In genomic region chr1:103337779-103338178, GRCh38 we compare ENCODE assay signal across 21 cellular contexts.
"Had no signal": no experiment of that assay in that cellular context is flagged by ENCODE, and none has a peak within 500 bp of the region (broad histone marks: within the 10 kb centered on the region; RNA-seq: fewer than 3 reads in every experiment).

No MANE protein-coding gene starts in this region.

- H3K4me3 ChIP-seq: breast epithelium, heart right ventricle, skin epidermis, uterus had no signal

- H3K4me1 ChIP-seq: breast epithelium, foreskin keratinocyte, heart right ventricle, uterus had no signal

- FAIRE-seq: TTC549 had no signal

- H3K27me3 ChIP-seq: breast epithelium, foreskin keratinocyte, heart right ventricle, uterus had no signal

- H3K27ac ChIP-seq: breast epithelium, foreskin keratinocyte, heart right ventricle, skin epidermis, uterus, VCaP had no signal

- DNase-seq: activated CD4-positive, alpha-beta T cell treated with anti-CD3 and anti-CD28 coated beads for 4 hours; activated CD4-positive, alpha-beta T cell treated with anti-CD3 and anti-CD28 coated beads, Interleukin-2, amount 50 U/mL, for 4 hours; activated naive CD4-positive, alpha-beta T cell; activated T-cell treated with anti-CD3 and anti-CD28 coated beads for 4 hours; activated T-cell treated with anti-CD3 and anti-CD28 coated beads, Interleukin-2, amount 50 U/mL, for 72 hours; central memory CD4-positive, alpha-beta T cell; endodermal cell; foreskin keratinocyte; heart right ventricle; midbrain; naive thymus-derived CD4-positive, alpha-beta T cell; stimulated activated CD4-positive, alpha-beta T cell treated with anti-CD3 and anti-CD28 coated beads, Interleukin-4, amount 100 ng/mL, for 24 hours; uterus had no signal

- H3K36me3 ChIP-seq: breast epithelium, heart right ventricle, uterus had no signal

- H3K9me3 ChIP-seq: breast epithelium, heart right ventricle, uterus had no signal

- ATAC-seq: activated naive CD4-positive, alpha-beta T cell treated with anti-CD3 and anti-CD28 coated beads, Interleukin-2, amount 50 U/mL, for 72 hours; activated T-cell treated with anti-CD3 and anti-CD28 coated beads, Interleukin-2, amount 50 U/mL, for 72 hours; esophagus mucosa; foreskin keratinocyte; heart right ventricle; naive thymus-derived CD4-positive, alpha-beta T cell; sciatic nerve; stimulated activated effector memory CD8-positive, alpha-beta T cell treated with anti-CD3 and anti-CD28 coated beads, Interleukin-12 subunit alpha, Interleukin-12 subunit beta, amount 100 ng/mL, for 72 hours had no signal
